ENCODE assay signal across 1 cellular context in the genomic region with DNA sequence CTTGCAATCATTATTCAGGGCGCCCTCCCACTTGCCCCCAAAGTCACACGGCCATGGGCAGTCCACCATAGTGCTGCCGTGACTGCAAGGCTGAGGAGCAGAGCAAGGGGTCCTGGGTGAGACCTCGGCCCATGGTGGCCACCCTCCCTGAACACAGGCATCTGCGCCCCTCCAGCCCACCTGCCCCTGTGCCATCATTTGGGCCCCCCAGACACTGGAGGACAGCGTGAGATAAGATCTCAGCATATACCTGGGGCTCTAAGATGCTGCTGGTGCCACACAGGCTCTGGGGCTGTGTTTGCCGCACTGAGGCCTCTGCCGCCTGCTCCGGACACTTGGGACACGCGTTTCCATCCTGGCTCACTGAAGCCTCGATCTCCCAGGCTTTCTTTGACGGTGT.
TF ChIP-seq lines count a peak whose summit lies in the region.

No MANE protein-coding gene starts in this region.

TF ChIP-seq in IMR-90, 13 proteins besides CTCF, POLR2A, EP300 and RAD21:
- TF ChIP-seq MAZ (IDR thresholded peaks at IDR 0.05; ENCODE audit: borderline replicate concordance, low read depth, low read length) (no peak), FOS (IDR thresholded peaks at IDR 0.05; ENCODE audit: low read depth, low read length) (no peak), NFE2L2 (IDR thresholded peaks at IDR 0.05; ENCODE audit: low read depth, low read length) (no peak), MAFK (IDR thresholded peaks at IDR 0.05; ENCODE audit: low read depth, low read length) (no peak), MXI1 (IDR thresholded peaks at IDR 0.05; ENCODE audit: borderline replicate concordance, low read depth, low read length) (no peak), CHD1 (IDR thresholded peaks at IDR 0.05; ENCODE audit: low read depth, low read length) (no peak)
